Comparison of ENCODE assay signal across 17 cellular contexts in the genomic region with DNA sequence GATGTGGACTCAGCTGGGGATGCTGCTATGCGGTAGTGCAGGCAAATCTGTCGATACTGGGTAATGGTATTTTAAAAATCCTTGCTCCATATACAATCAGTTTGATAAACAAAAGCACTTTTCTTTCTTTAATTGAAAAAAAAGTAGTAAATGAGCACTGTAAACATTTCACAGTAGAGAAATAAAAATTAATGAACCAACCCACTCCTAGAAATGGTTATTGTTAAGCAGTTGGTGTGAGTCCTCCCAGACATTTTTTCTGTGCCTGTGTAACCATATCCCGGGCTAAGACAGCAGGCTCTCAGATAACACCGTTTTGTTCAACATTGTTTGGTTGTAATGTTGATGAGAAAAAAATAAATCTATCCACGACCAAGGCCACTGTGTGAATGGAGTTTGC.
"Had no signal": no experiment of that assay in that cellular context is flagged by ENCODE, and none has a peak within 500 bp of the region (broad histone marks: within the 10 kb centered on the region; RNA-seq: fewer than 3 reads in every experiment).

No MANE protein-coding gene starts in this region.

- DNase-seq: activated CD4-positive, alpha-beta T cell treated with anti-CD3 and anti-CD28 coated beads, Interleukin-2, amount 50 U/mL, for 4 hours; activated gamma-delta T cell; activated T-cell treated with anti-CD3 and anti-CD28 coated beads, Interleukin-2, amount 50 U/mL, for 72 hours; effector CD8-positive, alpha-beta T cell; esophagus squamous epithelium; immature natural killer cell; kidney glomerular epithelial cell; mesendoderm; natural killer cell; occipital lobe; right cardiac atrium; transverse colon; uterus; WERI-Rb-1 had no signal

- H3K4me1 Mint-ChIP-seq: activated naive CD4-positive, alpha-beta T cell treated with anti-CD3 and anti-CD28 coated beads, Interleukin-2, amount 50 U/mL, for 24 hours had no signal

- H3K36me3 Mint-ChIP-seq: natural killer cell had no signal

- H3K4me3 Mint-ChIP-seq: activated naive CD4-positive, alpha-beta T cell treated with anti-CD3 and anti-CD28 coated beads, Interleukin-2, amount 50 U/mL, for 24 hours; activated T-cell treated with anti-CD3 and anti-CD28 coated beads, Interleukin-2, amount 50 U/mL, for 72 hours; immature natural killer cell; natural killer cell; stimulated activated naive CD8-positive, alpha-beta T cell treated with anti-CD3 and anti-CD28 coated beads, Interleukin-15, Interleukin-2, amounts not matched to agents 100 ng/mL and 50 ng/mL, for 24 hours had no signal

- H3K27me3 Mint-ChIP-seq: activated naive CD4-positive, alpha-beta T cell treated with anti-CD3 and anti-CD28 coated beads, Interleukin-2, amount 50 U/mL, for 24 hours; progenitor cell of endocrine pancreas; stimulated activated naive CD8-positive, alpha-beta T cell treated with anti-CD3 and anti-CD28 coated beads, Interleukin-15, Interleukin-2, amounts not matched to agents 100 ng/mL and 50 ng/mL, for 24 hours had no signal

- ATAC-seq: activated T-cell treated with anti-CD3 and anti-CD28 coated beads, Interleukin-2, amount 50 U/mL, for 72 hours; natural killer cell; right cardiac atrium had no signal

- H3K27ac Mint-ChIP-seq: activated naive CD4-positive, alpha-beta T cell treated with anti-CD3 and anti-CD28 coated beads, Interleukin-2, amount 50 U/mL, for 24 hours; activated T-cell treated with anti-CD3 and anti-CD28 coated beads, Interleukin-2, amount 50 U/mL, for 72 hours; progenitor cell of endocrine pancreas; stimulated activated naive CD8-positive, alpha-beta T cell treated with anti-CD3 and anti-CD28 coated beads, Interleukin-15, Interleukin-2, amounts not matched to agents 100 ng/mL and 50 ng/mL, for 24 hours had no signal

- H3K9me3 Mint-ChIP-seq: activated naive CD4-positive, alpha-beta T cell treated with anti-CD3 and anti-CD28 coated beads, Interleukin-2, amount 50 U/mL, for 24 hours; activated T-cell treated with anti-CD3 and anti-CD28 coated beads, Interleukin-2, amount 50 U/mL, for 72 hours; immature natural killer cell; natural killer cell; stimulated activated naive CD8-positive, alpha-beta T cell treated with anti-CD3 and anti-CD28 coated beads, Interleukin-15, Interleukin-2, amounts not matched to agents 100 ng/mL and 50 ng/mL, for 24 hours had no signal
